Comparison of ENCODE assay signal across 21 cellular contexts in genomic region chr1:192584951-192585350, GRCh38. TPM values are rescaled to one million over a fixed set of nuclear protein-coding genes. Genes with fewer than 3 reads are reported as not detected.
DNase-seq lines count a peak whose midpoint lies in the region; ATAC-seq and TF ChIP-seq lines count a peak whose summit lies in the region.
"Had no signal": no experiment of that assay in that cellular context is flagged by ENCODE, and none has a peak within 500 bp of the region (broad histone marks: within the 10 kb centered on the region; RNA-seq: fewer than 3 reads in every experiment).

No MANE protein-coding gene starts in this region.

- H3K4me3 ChIP-seq in DND-41 (ENCODE audit: low read depth in 1 of 2, low read length in 2 of 2) (no peak overlapping the region), ovary (no peak overlapping the region)
- H3K4me3 ChIP-seq: SJSA1 had no signal

- no peaks in the 10 kb centered on the region for H3K9me3 ChIP-seq in DND-41 (ENCODE audit: insufficient read depth, low read length, severe bottlenecking)
- H3K9me3 ChIP-seq in ovary = no peaks in the 10 kb centered on the region
- H3K9me3 ChIP-seq: SJSA1 had no signal

- H3K27me3 ChIP-seq in DND-41 (ENCODE audit: insufficient read depth, low read length, poor library complexity) (no peaks in the 10 kb centered on the region), ovary (no peaks in the 10 kb centered on the region)

- H3K79me2 ChIP-seq in DND-41 (ENCODE audit: insufficient read depth, low read length) = peaks cover 14% of the 10 kb centered on the region

- no peak for TF ChIP-seq EP300 in ovary (IDR thresholded peaks at IDR 0.05)

- 0 out of 2 replicates have a peak overlapping the region, but pooled peaks have one; percentile 14 for H3K27ac Mint-ChIP-seq in WTC11
- H3K27ac Mint-ChIP-seq: IgD-negative memory B cell had no signal

- CTCF ChIA-PET in WTC11 (lab: Charles Lee) = interaction anchor here (0.6 kb wide), 1 partner anchor 114 kb away, joined by 3 read pairs; no protein-coding TSS in a partner anchor

- TF ChIP-seq POLR2A in ovary (IDR thresholded peaks at IDR 0.05) = no peak

- no peaks in the 10 kb centered on the region for H3K4me1 Mint-ChIP-seq in WTC11
- H3K4me1 Mint-ChIP-seq: IgD-negative memory B cell had no signal

- no peak overlapping the region for H2AFZ ChIP-seq in DND-41 (ENCODE audit: low read depth, low read length)

- no peaks in the 10 kb centered on the region for H3K36me3 Mint-ChIP-seq in WTC11
- H3K36me3 Mint-ChIP-seq: IgD-negative memory B cell had no signal

- no peak for ATAC-seq in DND-41 (ENCODE audit: insufficient read depth, low read depth)
- no peak for ATAC-seq in WTC11
- ATAC-seq: Right ventricle myocardium inferior had no signal

- no peaks in the 10 kb centered on the region for H3K27me3 Mint-ChIP-seq in WTC11 (ENCODE audit: low read depth)
- H3K27me3 Mint-ChIP-seq: IgD-negative memory B cell had no signal

- no peak overlapping the region for H3K4me2 ChIP-seq in DND-41 (ENCODE audit: insufficient read depth, low read length)

- no peaks in the 10 kb centered on the region for H4K20me1 ChIP-seq in DND-41 (ENCODE audit: insufficient read depth, low read length)

- H3K4me1 ChIP-seq in DND-41 (ENCODE audit: insufficient read depth, low read length) (peaks cover 45% of the 10 kb centered on the region), ovary (ENCODE audit: insufficient read depth) (no peaks in the 10 kb centered on the region)
- H3K4me1 ChIP-seq: SJSA1 had no signal

- intact Hi-C loops in ovary (cut with DNase I) = no loop called here

- peaks cover 13% of the 10 kb centered on the region for H3K36me3 ChIP-seq in DND-41 (ENCODE audit: insufficient read depth, low read length)
- H3K36me3 ChIP-seq in ovary = no peaks in the 10 kb centered on the region
- H3K36me3 ChIP-seq: SJSA1 had no signal

- TF ChIP-seq CTCF in DND-41 (IDR thresholded peaks at IDR 0.05; ENCODE audit: borderline replicate concordance, extremely low read depth, low read length, poor library complexity, severe bottlenecking) (no peak), WTC11 (IDR thresholded peaks at IDR 0.05) (no peak), ovary (IDR thresholded peaks at IDR 0.05) (no peak)

- H3K27ac ChIP-seq in DND-41 (ENCODE audit: low read length) (peak overlapping the region; percentile 17; the same call in 1 of the 2 replicates), ovary (no peak overlapping the region)
- H3K27ac ChIP-seq: C4-2B, SJSA1 had no signal

- H3K9me3 Mint-ChIP-seq in WTC11 = no peaks in the 10 kb centered on the region
- H3K9me3 Mint-ChIP-seq: IgD-negative memory B cell had no signal

- POLR2A ChIA-PET in WTC11 (lab: Charles Lee) = no interaction called here

- no peak overlapping the region for H3K9ac ChIP-seq in DND-41 (ENCODE audit: low read depth, low read length)

- DNase-seq in DND-41 = no peak
- DNase-seq in WTC11 (ENCODE audit: low spot score) = no peak
- peak; percentile 28 for DNase-seq in iris pigment epithelial cell (ENCODE audit: low read depth)
- peak; percentile 26 for DNase-seq in renal cortical epithelial cell (ENCODE audit: low read depth)
- DNase-seq in cerebellar cortex (ENCODE audit: low spot score) = no peak
- no peak for DNase-seq in ovary
- DNase-seq in NCI-H1417 (lab: John Stamatoyannopoulos, UW) = no peak
- no peak for DNase-seq in NCI-H1436 treated with DMSO at 0.1 percent for 48 hours (lab: John Stamatoyannopoulos, UW)
- DNase-seq: DMS53, MV-4-11, NCI-H1105 treated with DMSO at 0.1 percent for 48 hours, NCI-H187, NCI-H446, NCI-H526, OCI-M1 had no signal

- no peak overlapping the region for H3K4me3 Mint-ChIP-seq in WTC11
- H3K4me3 Mint-ChIP-seq: IgD-negative memory B cell had no signal

- 64 to 85% (median 70%) methylated on average over 1 of the region's 1 CpG for WGBS in ovary, 3 donors

TF ChIP-seq in WTC11, 78 proteins besides CTCF, POLR2A, EP300 and RAD21:
- TF ChIP-seq USF2 (CRISPR knock-in tag; IDR thresholded peaks at IDR 0.05) (no peak), OVOL2 (CRISPR knock-in tag; IDR thresholded peaks at IDR 0.05; ENCODE audit: borderline replicate concordance) (no peak), ATF1 (CRISPR knock-in tag; IDR thresholded peaks at IDR 0.05) (no peak), ZNF138 (CRISPR knock-in tag; conservative IDR thresholded peaks at IDR 0.05) (no peak), MAX (CRISPR knock-in tag; IDR thresholded peaks at IDR 0.05) (no peak), ZNF263 (CRISPR knock-in tag; IDR thresholded peaks at IDR 0.05; ENCODE audit: low read depth) (no peak), JAZF1 (CRISPR knock-in tag; IDR thresholded peaks at IDR 0.05) (no peak), RELA (CRISPR knock-in tag; IDR thresholded peaks at IDR 0.05; ENCODE audit: borderline replicate concordance) (no peak), NFATC4 (CRISPR knock-in tag; IDR thresholded peaks at IDR 0.05) (no peak), ELF4 (CRISPR knock-in tag; IDR thresholded peaks at IDR 0.05; ENCODE audit: low read depth) (no peak), SP1 (CRISPR knock-in tag; conservative IDR thresholded peaks at IDR 0.05) (no peak), ETV6 (CRISPR knock-in tag; IDR thresholded peaks at IDR 0.05) (no peak)

RNA-seq across cellular contexts. Expression of gene RGS1, which starts 9.4 kb away (rescaled TPM):
- total RNA-seq in WTC11 (2021) (0.14 to 0.22 TPM in 2 of 3 replicates, not detected in the other), renal cortical epithelial cell (not detected in 2 replicates), ovary (100 to 1,000 TPM in 1 of 7 donors, 10 to 100 TPM in 4, 1 to 10 TPM in 2; 7.5 to 129 (median 17.3) TPM)
- 10 to 100 TPM in 1 of 2 donors, 1 to 10 TPM in 1; 8.7 to 11.8 TPM for polyA plus RNA-seq in ovary
- total RNA-seq: A172, H1, SJSA1 had no signal
- polyA plus RNA-seq: H1 had no signal

RNA-seq across cellular contexts. Expression of gene RGS13, which starts 51.0 kb away (rescaled TPM):
- total RNA-seq in WTC11 (2021) (not detected in 3 replicates), renal cortical epithelial cell (not detected in 2 replicates), ovary (under 1 TPM in 2 of 7 donors, not detected in 5; 0.12 to 0.17 TPM)
- polyA plus RNA-seq in ovary = under 1 TPM; 0.29 to 0.78 TPM
- total RNA-seq: A172, H1, Right ventricle myocardium inferior, SJSA1 had no signal
- polyA plus RNA-seq: H1 had no signal

Comparison
In these comparisons a context has a peak if more than half of its experiments do, and no peak if none do; other contexts are left out.
1. DNase-seq: peak in iris pigment epithelial cell (single experiment) and renal cortical epithelial cell (single experiment); none in DND-41 (single experiment), WTC11 (single experiment), cerebellar cortex (single experiment), ovary (0 of 5), NCI-H1417 (0 of 3) and NCI-H1436 treated with DMSO at 0.1 percent for 48 hours (single experiment).